ENCODE assay signal across 8 cellular contexts in genomic region chr13:110387451-110388140, GRCh38.
DNase-seq lines count a peak whose midpoint lies in the region; ATAC-seq and TF ChIP-seq lines count a peak whose summit lies in the region.

No MANE protein-coding gene starts in this region.

- TF ChIP-seq CTCF in choroid plexus epithelial cell (conservative IDR thresholded peaks at IDR 0.05; ENCODE audit: low read depth, low read length) (no peak), nephron (IDR thresholded peaks at IDR 0.05; ENCODE audit: unreplicated experiment in 3 of 3) (no peak)

- peak overlapping the region; percentile 11 for H3K4me3 ChIP-seq in choroid plexus epithelial cell (ENCODE audit: low read depth, low read length)

- H3K36me3 Mint-ChIP-seq in nephron (ENCODE audit: low read depth), result peaks cover 53% of the 10 kb centered on the region
- H3K36me3 Mint-ChIP-seq in stimulated activated effector memory CD8-positive, alpha-beta T cell treated with anti-CD3 and anti-CD28 coated beads, Interleukin-12 subunit alpha, Interleukin-12 subunit beta, amount 100 ng/mL, for 72 hours, result peaks cover 7% of the 10 kb centered on the region

- H3K4me1 Mint-ChIP-seq in nephron, result peaks cover 39% of the 10 kb centered on the region
- H3K4me1 Mint-ChIP-seq in stimulated activated effector memory CD8-positive, alpha-beta T cell treated with anti-CD3 and anti-CD28 coated beads, Interleukin-12 subunit alpha, Interleukin-12 subunit beta, amount 100 ng/mL, for 72 hours, result peaks cover 6% of the 10 kb centered on the region

- ATAC-seq in HG03354 (IDR thresholded peaks at IDR 0.05; ENCODE audit: poor library complexity, severe bottlenecking, unreplicated experiment), result peak; percentile 95
- no peak for ATAC-seq in stimulated activated effector memory CD8-positive, alpha-beta T cell treated with anti-CD3 and anti-CD28 coated beads, Interleukin-12 subunit alpha, Interleukin-12 subunit beta, amount 100 ng/mL, for 72 hours

- peaks cover 6% of the 10 kb centered on the region for H3K9me3 Mint-ChIP-seq in nephron
- H3K9me3 Mint-ChIP-seq in stimulated activated effector memory CD8-positive, alpha-beta T cell treated with anti-CD3 and anti-CD28 coated beads, Interleukin-12 subunit alpha, Interleukin-12 subunit beta, amount 100 ng/mL, for 72 hours, result peaks cover 2% of the 10 kb centered on the region

- DNase-seq in stimulated activated CD4-positive, alpha-beta T cell treated with anti-CD3 and anti-CD28 coated beads, Interleukin-15, amount 100 ng/mL, for 24 hours, result peak; percentile 24
- DNase-seq in stimulated activated CD4-positive, alpha-beta T cell treated with anti-CD3 and anti-CD28 coated beads, Interleukin-2, amount 100 ng/mL, for 48 hours, result no peak
- peak; percentile 85 for DNase-seq in choroid plexus epithelial cell (ENCODE audit: low read depth)
- DNase-seq in activated gamma-delta T cell treated with Interleukin-2 at 50 U/mL for 16 hours, result no peak
- no peak for DNase-seq in stimulated activated effector memory CD8-positive, alpha-beta T cell treated with anti-CD3 and anti-CD28 coated beads, Interleukin-12 subunit alpha, Interleukin-12 subunit beta, amount 100 ng/mL, for 72 hours (ENCODE audit: low spot score in 2 of 2)
- DNase-seq in ecto neural progenitor cell (ENCODE audit: low spot score), result no peak

- no peaks in the 10 kb centered on the region for H3K27me3 Mint-ChIP-seq in nephron (ENCODE audit: low read depth)

- H3K27ac Mint-ChIP-seq in nephron, result peak overlapping the region; percentile 82 to 87 (median 83)
- H3K27ac Mint-ChIP-seq in stimulated activated effector memory CD8-positive, alpha-beta T cell treated with anti-CD3 and anti-CD28 coated beads, Interleukin-12 subunit alpha, Interleukin-12 subunit beta, amount 100 ng/mL, for 72 hours, result no peak overlapping the region

- peak overlapping the region; percentile 42 to 60 (median 49) for H3K4me3 Mint-ChIP-seq in nephron
- no peak overlapping the region for H3K4me3 Mint-ChIP-seq in stimulated activated effector memory CD8-positive, alpha-beta T cell treated with anti-CD3 and anti-CD28 coated beads, Interleukin-12 subunit alpha, Interleukin-12 subunit beta, amount 100 ng/mL, for 72 hours

Comparison
In these comparisons a context has a peak if more than half of its experiments do, and no peak if none do; other contexts are left out.
1. DNase-seq: peak in stimulated activated CD4-positive, alpha-beta T cell treated with anti-CD3 and anti-CD28 coated beads, Interleukin-15, amount 100 ng/mL, for 24 hours (single experiment) and choroid plexus epithelial cell (single experiment); none in stimulated activated CD4-positive, alpha-beta T cell treated with anti-CD3 and anti-CD28 coated beads, Interleukin-2, amount 100 ng/mL, for 48 hours (0 of 2), activated gamma-delta T cell treated with Interleukin-2 at 50 U/mL for 16 hours (single experiment), stimulated activated effector memory CD8-positive, alpha-beta T cell treated with anti-CD3 and anti-CD28 coated beads, Interleukin-12 subunit alpha, Interleukin-12 subunit beta, amount 100 ng/mL, for 72 hours (0 of 2) and ecto neural progenitor cell (single experiment).